Comparison of ENCODE assay signal across 13 cellular contexts in the genomic region with DNA sequence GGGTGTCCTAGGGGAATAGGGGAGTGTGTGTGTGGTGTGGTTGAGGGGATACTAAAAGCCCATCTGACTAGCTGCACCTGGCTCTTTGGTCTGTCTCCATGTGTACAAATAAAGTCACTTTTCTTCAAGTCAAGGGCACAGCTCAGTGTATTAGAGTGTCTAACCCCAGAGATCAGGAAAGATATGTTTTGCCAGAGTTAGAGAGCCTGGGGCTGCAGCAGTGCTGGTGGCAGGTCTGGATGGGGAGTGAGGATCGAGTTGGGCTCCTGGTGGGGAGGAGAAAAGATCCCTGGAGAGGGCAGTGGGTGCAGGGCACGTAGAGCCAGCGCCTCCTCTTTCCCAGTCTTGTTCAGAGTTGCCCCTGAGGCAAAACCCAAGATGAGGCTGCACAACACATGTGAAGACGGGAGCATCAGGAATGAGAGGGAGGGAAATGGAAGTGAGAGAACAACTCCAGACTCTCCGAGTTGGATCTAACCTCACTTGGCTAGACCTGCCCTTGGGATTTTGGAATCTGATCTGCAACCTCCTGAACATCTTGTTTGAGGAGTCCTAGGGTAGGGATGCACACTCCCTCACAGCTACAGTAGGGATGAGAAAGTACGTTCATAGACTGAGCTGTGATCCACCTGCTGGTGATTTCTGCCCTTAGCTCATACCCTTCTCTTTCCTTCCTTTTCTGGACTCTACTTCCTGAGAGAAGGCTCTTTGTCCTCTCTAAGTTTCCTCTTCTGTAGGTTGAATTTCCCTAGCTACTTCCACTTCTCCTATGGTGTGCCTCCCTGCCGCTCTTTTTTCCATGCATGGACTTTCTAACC.
DNase-seq lines count a peak whose midpoint lies in the region; ATAC-seq and TF ChIP-seq lines count a peak whose summit lies in the region.
"Had no signal": no experiment of that assay in that cellular context is flagged by ENCODE, and none has a peak within 500 bp of the region (broad histone marks: within the 10 kb centered on the region; RNA-seq: fewer than 3 reads in every experiment).

No MANE protein-coding gene starts in this region.

- POLR2A ChIA-PET in PC-3 (lab: Charles Lee; ENCODE audit: unreplicated experiment), result no interaction called here
- POLR2A ChIA-PET in activated CD4-positive, alpha-beta T cell treated with anti-CD3 and anti-CD28 coated beads, Interleukin-2, amount 10 ng/mL, durations not matched to agents 7 days and 5 days (lab: Charles Lee), result no interaction called here

- ATAC-seq in PC-3 (peak; percentile 64), HG02840 (IDR thresholded peaks at IDR 0.05; ENCODE audit: low FRiP score, unreplicated experiment) (no peak), GM21367 (IDR thresholded peaks at IDR 0.05; ENCODE audit: unreplicated experiment) (no peak)
- ATAC-seq in stimulated activated effector memory CD8-positive, alpha-beta T cell treated with anti-CD3 and anti-CD28 coated beads, Interleukin-12 subunit alpha, Interleukin-12 subunit beta, amount 100 ng/mL, for 72 hours, result peak; percentile 44

- H3K27me3 ChIP-seq in PC-3 (ENCODE audit: low read length), result no peaks in the 10 kb centered on the region
- H3K27me3 ChIP-seq: thyroid gland had no signal

- no peaks in the 10 kb centered on the region for H3K9me3 Mint-ChIP-seq in stimulated activated effector memory CD8-positive, alpha-beta T cell treated with anti-CD3 and anti-CD28 coated beads, Interleukin-12 subunit alpha, Interleukin-12 subunit beta, amount 100 ng/mL, for 72 hours
- no peaks in the 10 kb centered on the region for H3K9me3 Mint-ChIP-seq in activated CD4-positive, alpha-beta T cell treated with anti-CD3 and anti-CD28 coated beads, Interleukin-2, amount 10 ng/mL, durations not matched to agents 7 days and 5 days

- no peaks in the 10 kb centered on the region for H3K9me3 ChIP-seq in PC-3 (ENCODE audit: low read length)
- H3K9me3 ChIP-seq: thyroid gland had no signal

- no peaks in the 10 kb centered on the region; the same call in 1 of the 2 replicates for H3K4me1 ChIP-seq in PC-3 (ENCODE audit: insufficient read depth, low read length)

- intact Hi-C loops in PC-3 (cut with micrococcal nuclease), result loop anchor here (1.0 kb wide), 1 partner anchor 309 kb away; no protein-coding TSS in a partner anchor

- BruUV-seq in PC-3 (replicated peaks; lab: Mats Ljungman, UMichigan), result no TSS peak

- H3K27me3 Mint-ChIP-seq in activated CD4-positive, alpha-beta T cell treated with anti-CD3 and anti-CD28 coated beads, Interleukin-2, amount 10 ng/mL, durations not matched to agents 7 days and 5 days, result peaks cover 1% of the 10 kb centered on the region

- TF ChIP-seq CTCF in PC-3 (conservative IDR thresholded peaks at IDR 0.05; ENCODE audit: low read depth, low read length) (0 out of 2 replicates have a peak, but pooled peaks have one; percentile 14), fibroblast of the aortic adventitia (IDR thresholded peaks at IDR 0.05; ENCODE audit: insufficient read depth, low read length) (peak; percentile 25)

- no peak overlapping the region for H3K27ac Mint-ChIP-seq in stimulated activated effector memory CD8-positive, alpha-beta T cell treated with anti-CD3 and anti-CD28 coated beads, Interleukin-12 subunit alpha, Interleukin-12 subunit beta, amount 100 ng/mL, for 72 hours
- no peak overlapping the region for H3K27ac Mint-ChIP-seq in activated CD4-positive, alpha-beta T cell treated with anti-CD3 and anti-CD28 coated beads, Interleukin-2, amount 10 ng/mL, durations not matched to agents 7 days and 5 days

- no peak overlapping the region for H2AFZ ChIP-seq in PC-3 (ENCODE audit: low read length)

- H3K79me2 ChIP-seq in PC-3 (ENCODE audit: low read length), result no peaks in the 10 kb centered on the region

- no peaks in the 10 kb centered on the region for H3K36me3 ChIP-seq in PC-3 (ENCODE audit: low read depth, low read length)
- H3K36me3 ChIP-seq: thyroid gland had no signal

- no peaks in the 10 kb centered on the region for H3K36me3 Mint-ChIP-seq in stimulated activated effector memory CD8-positive, alpha-beta T cell treated with anti-CD3 and anti-CD28 coated beads, Interleukin-12 subunit alpha, Interleukin-12 subunit beta, amount 100 ng/mL, for 72 hours
- H3K36me3 Mint-ChIP-seq in activated CD4-positive, alpha-beta T cell treated with anti-CD3 and anti-CD28 coated beads, Interleukin-2, amount 10 ng/mL, durations not matched to agents 7 days and 5 days (ENCODE audit: low read depth), result no peaks in the 10 kb centered on the region

- no peaks in the 10 kb centered on the region for H3K4me1 Mint-ChIP-seq in stimulated activated effector memory CD8-positive, alpha-beta T cell treated with anti-CD3 and anti-CD28 coated beads, Interleukin-12 subunit alpha, Interleukin-12 subunit beta, amount 100 ng/mL, for 72 hours
- H3K4me1 Mint-ChIP-seq in activated CD4-positive, alpha-beta T cell treated with anti-CD3 and anti-CD28 coated beads, Interleukin-2, amount 10 ng/mL, durations not matched to agents 7 days and 5 days, result no peaks in the 10 kb centered on the region

- CTCF ChIA-PET in PC-3 (lab: Charles Lee), result no interaction called here
- CTCF ChIA-PET in activated CD4-positive, alpha-beta T cell treated with anti-CD3 and anti-CD28 coated beads, Interleukin-2, amount 10 ng/mL, durations not matched to agents 7 days and 5 days (lab: Charles Lee), result no interaction called here

- H3K9ac ChIP-seq in PC-3 (ENCODE audit: low read length), result no peak overlapping the region

- H3F3A ChIP-seq in PC-3 (ENCODE audit: low read length, unreplicated experiment), result no peaks in the 10 kb centered on the region

- H3K4me3 Mint-ChIP-seq in stimulated activated effector memory CD8-positive, alpha-beta T cell treated with anti-CD3 and anti-CD28 coated beads, Interleukin-12 subunit alpha, Interleukin-12 subunit beta, amount 100 ng/mL, for 72 hours, result no peak overlapping the region
- no peak overlapping the region for H3K4me3 Mint-ChIP-seq in activated CD4-positive, alpha-beta T cell treated with anti-CD3 and anti-CD28 coated beads, Interleukin-2, amount 10 ng/mL, durations not matched to agents 7 days and 5 days

- H3K9me2 ChIP-seq in PC-3 (replicated peaks; ENCODE audit: low read length), result no peaks in the 10 kb centered on the region

- H3K27ac ChIP-seq in PC-3 (ENCODE audit: low read length), result no peak overlapping the region

- H3K4me3 ChIP-seq in PC-3 (ENCODE audit: low read length) (no peak overlapping the region), fibroblast of the aortic adventitia (ENCODE audit: low read depth, low read length) (no peak overlapping the region)
- H3K4me3 ChIP-seq: thyroid gland had no signal

- H4K20me1 ChIP-seq in PC-3 (ENCODE audit: low read length), result no peaks in the 10 kb centered on the region

- H3K4me2 ChIP-seq in PC-3 (ENCODE audit: low read length), result no peak overlapping the region

- DNase-seq in NCI-H82 (lab: John Stamatoyannopoulos, UW), result peak; percentile 3
- DNase-seq in NCI-H82 treated with DMSO at 0.1 percent for 48 hours (lab: John Stamatoyannopoulos, UW; ENCODE audit: unreplicated experiment), result no peak
- no peak for DNase-seq in PC-3
- DNase-seq in fibroblast of the aortic adventitia (ENCODE audit: low read depth), result peak; percentile 28
- DNase-seq in stimulated activated effector memory CD8-positive, alpha-beta T cell treated with anti-CD3 and anti-CD28 coated beads, Interleukin-12 subunit alpha, Interleukin-12 subunit beta, amount 100 ng/mL, for 72 hours (ENCODE audit: low spot score in 2 of 2), result no peak
- DNase-seq in activated CD4-positive, alpha-beta T cell treated with anti-CD3 and anti-CD28 coated beads, Interleukin-2, amount 10 ng/mL, durations not matched to agents 7 days and 5 days, result no peak
- DNase-seq: activated T-cell treated with anti-CD3 and anti-CD28 coated beads for 4 hours, anterior cingulate cortex, right cardiac atrium, Right ventricle myocardium superior, thyroid gland had no signal

Comparison
In these comparisons a context has a peak if more than half of its experiments do, and no peak if none do; other contexts are left out.
1. DNase-seq: peak in NCI-H82 (single experiment) and fibroblast of the aortic adventitia (single experiment); none in NCI-H82 treated with DMSO at 0.1 percent for 48 hours (single experiment), PC-3 (single experiment), stimulated activated effector memory CD8-positive, alpha-beta T cell treated with anti-CD3 and anti-CD28 coated beads, Interleukin-12 subunit alpha, Interleukin-12 subunit beta, amount 100 ng/mL, for 72 hours (0 of 2) and activated CD4-positive, alpha-beta T cell treated with anti-CD3 and anti-CD28 coated beads, Interleukin-2, amount 10 ng/mL, durations not matched to agents 7 days and 5 days (single experiment).
2. ATAC-seq: peak in PC-3 (single experiment) and stimulated activated effector memory CD8-positive, alpha-beta T cell treated with anti-CD3 and anti-CD28 coated beads, Interleukin-12 subunit alpha, Interleukin-12 subunit beta, amount 100 ng/mL, for 72 hours (single experiment); none in HG02840 (single experiment) and GM21367 (single experiment).